ENCODE assay signal across 15 cellular contexts in genomic region chr9:29211003-29211584, GRCh38. TPM values are rescaled to one million over a fixed set of nuclear protein-coding genes. Genes with fewer than 3 reads are reported as not detected.
DNase-seq lines count a peak whose midpoint lies in the region; ATAC-seq and TF ChIP-seq lines count a peak whose summit lies in the region.
"Had no signal": no experiment of that assay in that cellular context is flagged by ENCODE, and none has a peak within 500 bp of the region (broad histone marks: within the 10 kb centered on the region; RNA-seq: fewer than 3 reads in every experiment).

No MANE protein-coding gene starts in this region.

- H3K27ac ChIP-seq in WERI-Rb-1, result no peak overlapping the region
- no peak overlapping the region for H3K27ac ChIP-seq in heart left ventricle
- H3K27ac ChIP-seq: adrenal gland had no signal

- peak overlapping the region; percentile 27 for H3K27ac Mint-ChIP-seq in mesothelial cell of epicardium

- H3K36me3 ChIP-seq in BE2C (no peaks in the 10 kb centered on the region), WERI-Rb-1 (no peaks in the 10 kb centered on the region), heart left ventricle (no peaks in the 10 kb centered on the region)
- H3K36me3 ChIP-seq: adrenal gland had no signal

- DNase-seq in BE2C (no peak), NCI-H146 treated with DMSO at 0.1 percent for 48 hours (lab: John Stamatoyannopoulos, UW; ENCODE audit: unreplicated experiment) (peak; percentile 68), WERI-Rb-1 (no peak), mesothelial cell of epicardium (ENCODE audit: low spot score in 2 of 2, unreplicated experiment in 2 of 2) (no peak), SIG-M5 treated with dmso at 0.1 percent for 504 hours (lab: John Stamatoyannopoulos, UW; ENCODE audit: unreplicated experiment) (no peak), heart left ventricle (no peak)
- no peak for DNase-seq in activated T-cell treated with anti-CD3 and anti-CD28 coated beads, Interleukin-2, amount 50 U/mL, for 48 hours
- DNase-seq: adrenal gland; GDM1; HCEC 1CT; NCI-H526 treated with DMSO at 0.1 percent for 48 hours; stimulated activated CD4-positive, alpha-beta T cell treated with anti-CD3 and anti-CD28 coated beads, Interleukin-4, amount 100 ng/mL, for 4 hours; stimulated activated naive CD8-positive, alpha-beta T cell treated with anti-CD3 and anti-CD28 coated beads, Interleukin-15, Interleukin-2, amounts not matched to agents 100 U/mL and 50 U/mL, for 24 hours had no signal

- TF ChIP-seq CTCF in BE2C (IDR thresholded peaks at IDR 0.05; ENCODE audit: low read depth, low read length) (no peak), WERI-Rb-1 (IDR thresholded peaks at IDR 0.05; ENCODE audit: low read depth, low read length) (no peak), mesothelial cell of epicardium (IDR thresholded peaks at IDR 0.05; ENCODE audit: unreplicated experiment) (no peak), heart left ventricle (IDR thresholded peaks at IDR 0.05) (no peak)

- ATAC-seq in HG02678 (IDR thresholded peaks at IDR 0.05; ENCODE audit: unreplicated experiment) (no peak), heart left ventricle (no peak)

- H3K9me3 ChIP-seq in BE2C (no peaks in the 10 kb centered on the region), WERI-Rb-1 (ENCODE audit: severe bottlenecking) (no peaks in the 10 kb centered on the region), heart left ventricle (no peaks in the 10 kb centered on the region)
- H3K9me3 ChIP-seq: adrenal gland had no signal

- peaks cover 37% of the 10 kb centered on the region for H3K4me1 Mint-ChIP-seq in mesothelial cell of epicardium

- peak overlapping the region; percentile 83 for H3K4me3 ChIP-seq in BE2C (ENCODE audit: low read depth, low read length)
- H3K4me3 ChIP-seq in WERI-Rb-1 (ENCODE audit: low read depth, low read length), result peak overlapping the region; percentile 81
- H3K4me3 ChIP-seq in heart left ventricle, result no peak overlapping the region

- no peaks in the 10 kb centered on the region for H3K9me3 Mint-ChIP-seq in mesothelial cell of epicardium

- H3K4me3 Mint-ChIP-seq in mesothelial cell of epicardium, result peak overlapping the region; percentile 74

- H3K4me1 ChIP-seq in BE2C (no peaks in the 10 kb centered on the region; the same call in 1 of the 2 replicates), heart left ventricle (peaks cover 0 to 26% (median 9%) of the 10 kb centered on the region in 12 donors)

- H3K27me3 Mint-ChIP-seq in mesothelial cell of epicardium (ENCODE audit: low read depth), result peaks cover 60% of the 10 kb centered on the region

- H3K27me3 ChIP-seq in BE2C (peaks cover 17% of the 10 kb centered on the region), WERI-Rb-1 (ENCODE audit: insufficient read depth, low read depth, severe bottlenecking) (peaks cover 9% of the 10 kb centered on the region), heart left ventricle (peaks cover 26 to 58% (median 41%) of the 10 kb centered on the region in 9 donors)

- intact Hi-C loops in heart left ventricle (cut with DNase I), result loop anchor here in 1 of 10 donors (5.0 kb wide), 1 partner anchor 49 kb away; no protein-coding TSS in a partner anchor

- WGBS in heart left ventricle, 4 donors, result 50 to 59% (median 52%) methylated on average over 6 of the region's 6 CpGs

- H3K36me3 Mint-ChIP-seq in mesothelial cell of epicardium, result no peaks in the 10 kb centered on the region

- no peak for TF ChIP-seq POLR2A in heart left ventricle (IDR thresholded peaks at IDR 0.05)

RNA-seq across cellular contexts. Expression of gene LINGO2, which starts 2.3 kb away (rescaled TPM):
- 6.1 TPM for polyA plus RNA-seq in BE2C (2012; ENCODE audit: insufficient read depth, insufficient read length, low read depth)
- 4.2 to 5.0 TPM (median 4.6 TPM) in 3 replicates for total RNA-seq in mesothelial cell of epicardium
- not detected for total RNA-seq in heart left ventricle
- under 1 TPM in 1 of 2 donors, not detected in 1; 0.04 TPM for polyA plus RNA-seq in heart left ventricle
- polyA plus RNA-seq: BJ had no signal

Comparison
In these comparisons a context has a peak if more than half of its experiments do, and no peak if none do; other contexts are left out.
1. H3K4me3 ChIP-seq: peak in BE2C (single experiment) and WERI-Rb-1 (single experiment); none in heart left ventricle (0 of 12).